In genomic region chr3:107956991-107957467, GRCh38 we compare ENCODE assay signal across 13 cellular contexts.
DNase-seq lines count a peak whose midpoint lies in the region; ATAC-seq, FAIRE-seq and TF ChIP-seq lines count a peak whose summit lies in the region.
"Had no signal": no experiment of that assay in that cellular context is flagged by ENCODE, and none has a peak within 500 bp of the region (broad histone marks: within the 10 kb centered on the region; RNA-seq: fewer than 3 reads in every experiment).

No MANE protein-coding gene starts in this region.

- in situ Hi-C loops in gastrocnemius medialis (cut with MboI; ENCODE audit: low sequenced_read_pairs in 4 of 4) = no loop called here

- H3K9me3 ChIP-seq in kidney (ENCODE audit: control insufficient read depth in 1 of 2, low read length in 2 of 2) (no peaks in the 10 kb centered on the region), gastrocnemius medialis (no peaks in the 10 kb centered on the region), A673 (ENCODE audit: low read depth, low read length, poor library complexity, severe bottlenecking) (no peaks in the 10 kb centered on the region)
- H3K9me3 ChIP-seq: Caco-2 had no signal

- TF ChIP-seq CTCF in kidney (IDR thresholded peaks at IDR 0.05; ENCODE audit: borderline replicate concordance, extremely low read depth, insufficient read depth) (no peak), gastrocnemius medialis (IDR thresholded peaks at IDR 0.05 in 4 of 5, conservative IDR thresholded peaks at IDR 0.05 in 1 of 5) (no peak), A673 (conservative IDR thresholded peaks at IDR 0.05; ENCODE audit: low read depth, low read length) (no peak)

- H3K27me3 ChIP-seq in gastrocnemius medialis (no peaks in the 10 kb centered on the region), A673 (replicated peaks; ENCODE audit: insufficient read depth, low read depth, low read length, poor library complexity) (no peaks in the 10 kb centered on the region), H7 (ENCODE audit: control insufficient read depth, insufficient read depth, low read length) (no peaks in the 10 kb centered on the region)

- peak; percentile 96 to 97 for ATAC-seq in gastrocnemius medialis
- ATAC-seq: naive thymus-derived CD8-positive, alpha-beta T cell; stimulated activated naive CD8-positive, alpha-beta T cell treated with anti-CD3 and anti-CD28 coated beads, Interleukin-15, amount 100 ng/mL, for 72 hours had no signal

- BruUV-seq in A673 (replicated peaks; lab: Mats Ljungman, UMichigan) = no TSS peak

- TF ChIP-seq POLR2A in gastrocnemius medialis (IDR thresholded peaks at IDR 0.05) = peak in 1 of 2 donors; percentile 8

- DNase-seq in EL = peak; percentile 43
- DNase-seq in cerebellar cortex (ENCODE audit: low spot score) = peak; percentile 78
- DNase-seq in kidney = peak; percentile 73
- DNase-seq in gastrocnemius medialis = peak; percentile 58 to 79
- DNase-seq in HT-29 (ENCODE audit: low spot score) = no peak
- DNase-seq in A673 (ENCODE audit: low spot score) = no peak
- no peak for DNase-seq in NCI-H2227 (lab: John Stamatoyannopoulos, UW; ENCODE audit: unreplicated experiment)
- no peak for DNase-seq in H7
- DNase-seq: activated CD4-positive, alpha-beta T cell treated with anti-CD3 and anti-CD28 coated beads for 1 hour; Caco-2; naive thymus-derived CD8-positive, alpha-beta T cell; NCI-H748 treated with DMSO at 0.1 percent for 48 hours; stimulated activated naive CD8-positive, alpha-beta T cell treated with anti-CD3 and anti-CD28 coated beads, Interleukin-15, amount 100 ng/mL, for 72 hours had no signal

- H3K27ac ChIP-seq in kidney (ENCODE audit: low read depth in 2 of 2, low read length in 2 of 2) (peak overlapping the region in 1 of 2 donors; percentile 29), gastrocnemius medialis (peak overlapping the region; percentile 62 to 75 (median 68)), A673 (ENCODE audit: low read depth, low read length, poor library complexity, severe bottlenecking) (no peak overlapping the region)

- intact Hi-C loops in kidney (cut with DNase I) = no loop called here
- intact Hi-C loops in gastrocnemius medialis (cut with DNase I; ENCODE audit: low total_unique reads) = loop anchor here (1.0 to 10.0 kb wide), 3 partner anchors 22 to 268 kb away; partner anchors contain the start of genes CD47 and IFT57
- intact Hi-C loops in A673 (cut with micrococcal nuclease; ENCODE audit: unreplicated experiment) = no loop called here

- H3K4me3 ChIP-seq in kidney (ENCODE audit: low read length in 2 of 2) (peak overlapping the region in 1 of 2 donors; percentile 19), gastrocnemius medialis (peak overlapping the region; percentile 17 to 46 (median 26)), A673 (ENCODE audit: low read depth, low read length, poor library complexity, severe bottlenecking) (no peak overlapping the region), H7 (ENCODE audit: insufficient read depth, low read depth, low read length) (no peak overlapping the region)

- FAIRE-seq in kidney (lab: Jason Lieb, UNC) = no peak

- POLR2A ChIA-PET in A673 (lab: Charles Lee; ENCODE audit: low non-redundant PET) = no interaction called here

- CTCF ChIA-PET in A673 (lab: Charles Lee) = no interaction called here

- no peak overlapping the region for H3K9ac ChIP-seq in kidney (ENCODE audit: low read length in 2 of 2)

- H3K36me3 ChIP-seq in kidney (ENCODE audit: control insufficient read depth in 1 of 2, insufficient read depth in 2 of 2, low read length in 2 of 2) (no peaks in the 10 kb centered on the region), gastrocnemius medialis (no peaks in the 10 kb centered on the region), A673 (ENCODE audit: insufficient read depth, low read length, poor library complexity, severe bottlenecking) (no peaks in the 10 kb centered on the region), H7 (replicated peaks; ENCODE audit: control insufficient read depth, insufficient read depth, low read length) (no peaks in the 10 kb centered on the region)

- no peaks in the 10 kb centered on the region for H3K4me1 ChIP-seq in kidney (ENCODE audit: control insufficient read depth in 1 of 2, insufficient read depth in 1 of 2, low read depth in 1 of 2, low read length in 2 of 2)
- peaks cover 10 to 19% of the 10 kb centered on the region in 2 donors for H3K4me1 ChIP-seq in gastrocnemius medialis
- H3K4me1 ChIP-seq in A673 (ENCODE audit: insufficient read depth, low read length, poor library complexity, severe bottlenecking) = peaks cover 32% of the 10 kb centered on the region

Comparison
In these comparisons a context has a peak if more than half of its experiments do, and no peak if none do; other contexts are left out.
1. DNase-seq: peak in EL (single experiment), cerebellar cortex (single experiment), kidney (single experiment) and gastrocnemius medialis (2 of 2); none in HT-29 (single experiment), A673 (single experiment), NCI-H2227 (single experiment) and H7 (single experiment).
2. H3K4me3 ChIP-seq: peak in gastrocnemius medialis (4 of 4); none in A673 (single experiment) and H7 (single experiment).